ENCODE assay signal across 33 cellular contexts in genomic region chr14:102897299-102898027, GRCh38. TPM values are rescaled to one million over a fixed set of nuclear protein-coding genes. Genes with fewer than 3 reads are reported as not detected.
DNase-seq lines count a peak whose midpoint lies in the region; ATAC-seq, FAIRE-seq and TF ChIP-seq lines count a peak whose summit lies in the region.
"Had no signal": no experiment of that assay in that cellular context is flagged by ENCODE, and none has a peak within 500 bp of the region (broad histone marks: within the 10 kb centered on the region; RNA-seq: fewer than 3 reads in every experiment).

No MANE protein-coding gene starts in this region.

- peaks cover 99% of the 10 kb centered on the region for H3K36me3 Mint-ChIP-seq in activated T-cell treated with anti-CD3 and anti-CD28 coated beads, Interleukin-2, amount 50 U/mL, for 24 hours (ENCODE audit: low read depth)
- H3K36me3 Mint-ChIP-seq in activated T-cell treated with anti-CD3 and anti-CD28 coated beads, Interleukin-2, amount 50 U/mL, for 4 hours (ENCODE audit: insufficient read depth): peaks cover 40% of the 10 kb centered on the region
- H3K36me3 Mint-ChIP-seq in stimulated activated effector memory CD8-positive, alpha-beta T cell treated with anti-CD3 and anti-CD28 coated beads, Interleukin-12 subunit alpha, Interleukin-12 subunit beta, amount 100 ng/mL, for 72 hours: peaks cover 100% of the 10 kb centered on the region

- H3K14ac ChIP-seq in H1 (ENCODE audit: insufficient read length): no peak overlapping the region

- no peak for ATAC-seq in activated T-cell treated with anti-CD3 and anti-CD28 coated beads, Interleukin-2, amount 50 U/mL, for 4 hours
- ATAC-seq in stimulated activated effector memory CD8-positive, alpha-beta T cell treated with anti-CD3 and anti-CD28 coated beads, Interleukin-12 subunit alpha, Interleukin-12 subunit beta, amount 100 ng/mL, for 72 hours: no peak
- ATAC-seq: heart right ventricle; natural killer cell treated with Interleukin-12 subunit alpha and Interleukin-12 subunit beta and Interleukin-15 and Interleukin-18, amount 100 ng/mL, for 72 hours had no signal

- no peak overlapping the region for H2AK5ac ChIP-seq in H1 (ENCODE audit: low read depth, low read length)

- peak overlapping the region; percentile 26; the same call in 1 of the 2 replicates for H2BK5ac ChIP-seq in H1 (ENCODE audit: low read depth, low read length)

- no peak overlapping the region for H3K4me3 Mint-ChIP-seq in activated T-cell treated with anti-CD3 and anti-CD28 coated beads, Interleukin-2, amount 50 U/mL, for 24 hours
- H3K4me3 Mint-ChIP-seq in activated T-cell treated with anti-CD3 and anti-CD28 coated beads, Interleukin-2, amount 50 U/mL, for 4 hours: no peak overlapping the region
- H3K4me3 Mint-ChIP-seq in stimulated activated effector memory CD8-positive, alpha-beta T cell treated with anti-CD3 and anti-CD28 coated beads, Interleukin-12 subunit alpha, Interleukin-12 subunit beta, amount 100 ng/mL, for 72 hours: no peak overlapping the region
- H3K4me3 Mint-ChIP-seq: H9; natural killer cell treated with Interleukin-12 subunit alpha and Interleukin-12 subunit beta and Interleukin-15 and Interleukin-18, amount 100 ng/mL, for 72 hours; stimulated activated naive CD8-positive, alpha-beta T cell treated with anti-CD3 and anti-CD28 coated beads, Interleukin-15, Interleukin-2, amounts not matched to agents 100 ng/mL and 50 ng/mL, for 24 hours had no signal

- H3K9me3 Mint-ChIP-seq in activated T-cell treated with anti-CD3 and anti-CD28 coated beads, Interleukin-2, amount 50 U/mL, for 24 hours: no peaks in the 10 kb centered on the region
- no peaks in the 10 kb centered on the region for H3K9me3 Mint-ChIP-seq in activated T-cell treated with anti-CD3 and anti-CD28 coated beads, Interleukin-2, amount 50 U/mL, for 4 hours
- no peaks in the 10 kb centered on the region for H3K9me3 Mint-ChIP-seq in stimulated activated effector memory CD8-positive, alpha-beta T cell treated with anti-CD3 and anti-CD28 coated beads, Interleukin-12 subunit alpha, Interleukin-12 subunit beta, amount 100 ng/mL, for 72 hours
- H3K9me3 Mint-ChIP-seq: H9; natural killer cell treated with Interleukin-12 subunit alpha and Interleukin-12 subunit beta and Interleukin-15 and Interleukin-18, amount 100 ng/mL, for 72 hours; stimulated activated naive CD8-positive, alpha-beta T cell treated with anti-CD3 and anti-CD28 coated beads, Interleukin-15, Interleukin-2, amounts not matched to agents 100 ng/mL and 50 ng/mL, for 24 hours had no signal

- no peak for DNase-seq in activated T-cell treated with anti-CD3 and anti-CD28 coated beads, Interleukin-2, amount 50 U/mL, for 24 hours
- no peak for DNase-seq in activated T-cell treated with anti-CD3 and anti-CD28 coated beads, Interleukin-2, amount 50 U/mL, for 4 hours
- DNase-seq in H1 (ENCODE audit: low read depth in 1 of 2, low spot score in 2 of 2) (no peak), occipital lobe (lab: John Stamatoyannopoulos, UW) (no peak), uterus (no peak), hypothalamus (lab: John Stamatoyannopoulos, UW) (no peak)
- no peak for DNase-seq in stimulated activated effector memory CD8-positive, alpha-beta T cell treated with anti-CD3 and anti-CD28 coated beads, Interleukin-12 subunit alpha, Interleukin-12 subunit beta, amount 100 ng/mL, for 72 hours (ENCODE audit: low spot score in 2 of 2)
- DNase-seq: activated CD4-positive, alpha-beta T cell treated with anti-CD3 and anti-CD28 coated beads for 1 hour; activated naive CD4-positive, alpha-beta T cell; activated T-cell treated with anti-CD3 and anti-CD28 coated beads for 4 hours; amygdala; brain microvascular endothelial cell; dorsolateral prefrontal cortex; foreskin fibroblast; H9; heart right ventricle; MV-4-11; NCI-H2107; NCI-H345; NCI-H69; ovary; retina; Right ventricle myocardium superior; T-helper 2 cell; testis had no signal

- intact Hi-C loops in uterus (cut with DNase I; ENCODE audit: low total_unique reads): no loop called here

- no peak overlapping the region for H4K5ac ChIP-seq in H1 (ENCODE audit: insufficient read length, low read depth, low read length)

- H3K79me2 ChIP-seq in H1 (ENCODE audit: control insufficient read depth in 1 of 2, insufficient read depth in 2 of 2, low read length in 2 of 2): no peaks in the 10 kb centered on the region

- no peak for TF ChIP-seq CTCF in HEK293 (tag by site-specific recombination; IDR thresholded peaks at IDR 0.05)
- TF ChIP-seq CTCF in H1 (IDR thresholded peaks at IDR 0.05; ENCODE audit: control extremely low read depth in 1 of 3, insufficient read depth in 1 of 3, low read depth in 1 of 3, low read length in 3 of 3): no peak
- TF ChIP-seq CTCF in uterus (IDR thresholded peaks at IDR 0.05): no peak

- CTCF ChIA-PET in HEK293 (lab: Yijun Ruan, JAX) (interaction anchor here (1.0 to 1.2 kb wide), 3 partner anchors 20 to 204 kb away, joined by 3 to 5 read pairs (median 3); no protein-coding TSS in a partner anchor), H1 (lab: Charles Lee; ENCODE audit: partially characterized antibody) (interaction anchor here (0.6 to 1.2 kb wide), 4 partner anchors 11 to 373 kb away, joined by 3 to 6 read pairs (median 4); no protein-coding TSS in a partner anchor)

- H3K4me3 ChIP-seq in HEK293 (ENCODE audit: low read depth, low read length): no peak overlapping the region
- no peak overlapping the region for H3K4me3 ChIP-seq in H1 (ENCODE audit: extremely low read depth in 1 of 4, insufficient read depth in 2 of 4, low read depth in 3 of 4, low read length in 4 of 4)
- H3K4me3 ChIP-seq in uterus: no peak overlapping the region
- H3K4me3 ChIP-seq: dorsolateral prefrontal cortex, esophagus muscularis mucosa, heart right ventricle, ovary, skin epidermis, testis had no signal

- H3K4me2 ChIP-seq in H1 (ENCODE audit: insufficient read depth in 1 of 2, low read depth in 2 of 2, low read length in 2 of 2): no peak overlapping the region

- H3K79me1 ChIP-seq in H1 (ENCODE audit: low read depth, low read length): no peaks in the 10 kb centered on the region

- peaks cover 2 to 3% of the 10 kb centered on the region in 2 experiments for H4K20me1 ChIP-seq in H1 (replicated peaks in 1 of 2; ENCODE audit: control insufficient read depth in 1 of 2, insufficient read depth in 2 of 2, low read length in 2 of 2)

- WGBS in H1 (ENCODE audit: extremely low coverage in 1 of 2, insufficient coverage in 1 of 2, insufficient read length in 1 of 2, insufficient replicate concordance in 2 of 2, low coverage in 1 of 2, low lambda C conversion rate in 2 of 2, missing lambda C conversion rate in 1 of 2), 2 experiments: 96% methylated on average over 14 of the region's 14 CpGs; no CpG with 5 or more reads in 1 of the 2 experiments

- no peaks in the 10 kb centered on the region for H3K27me3 Mint-ChIP-seq in activated T-cell treated with anti-CD3 and anti-CD28 coated beads, Interleukin-2, amount 50 U/mL, for 24 hours
- no peaks in the 10 kb centered on the region for H3K27me3 Mint-ChIP-seq in activated T-cell treated with anti-CD3 and anti-CD28 coated beads, Interleukin-2, amount 50 U/mL, for 4 hours (ENCODE audit: low read depth)
- H3K27me3 Mint-ChIP-seq: natural killer cell treated with Interleukin-12 subunit alpha and Interleukin-12 subunit beta and Interleukin-15 and Interleukin-18, amount 100 ng/mL, for 72 hours; stimulated activated naive CD8-positive, alpha-beta T cell treated with anti-CD3 and anti-CD28 coated beads, Interleukin-15, Interleukin-2, amounts not matched to agents 100 ng/mL and 50 ng/mL, for 24 hours had no signal

- H2BK20ac ChIP-seq in H1 (ENCODE audit: low read length): no peak overlapping the region

- H3K27me3 ChIP-seq in H1 (replicated peaks in 1 of 4; ENCODE audit: control insufficient read depth in 3 of 4, extremely low read depth in 1 of 4, insufficient read depth in 3 of 4, low read length in 3 of 4): no peaks in the 10 kb centered on the region
- no peaks in the 10 kb centered on the region for H3K27me3 ChIP-seq in uterus
- H3K27me3 ChIP-seq: brain microvascular endothelial cell, dorsolateral prefrontal cortex, esophagus muscularis mucosa, heart right ventricle, ovary, testis had no signal

- TF ChIP-seq EP300 in H1 (IDR thresholded peaks at IDR 0.05; ENCODE audit: borderline replicate concordance in 1 of 2, low read depth in 2 of 2, low read length in 2 of 2): no peak

- POLR2A ChIA-PET in HEK293 (lab: Yijun Ruan, JAX) (no interaction called here), H1 (lab: Charles Lee; ENCODE audit: partially characterized antibody) (interaction anchor here (1.0 kb wide), 1 partner anchor 20 kb away, joined by 3 read pairs; no protein-coding TSS in a partner anchor)

- no peak overlapping the region for H3K23ac ChIP-seq in H1 (ENCODE audit: insufficient read length)

- no peak overlapping the region for H4K8ac ChIP-seq in H1 (ENCODE audit: extremely low read depth, insufficient read depth, low read length)

- H3K23me2 ChIP-seq in H1 (ENCODE audit: low read depth, low read length): no peaks in the 10 kb centered on the region

- H2BK120ac ChIP-seq in H1 (replicated peaks; ENCODE audit: low read depth, low read length): no peak overlapping the region

- H3K4ac ChIP-seq in H1 (replicated peaks; ENCODE audit: insufficient read length, low read depth, low read length): no peak overlapping the region

- H3K9me3 ChIP-seq in HEK293 (ENCODE audit: control insufficient read depth, insufficient read depth, low read depth, low read length): no peaks in the 10 kb centered on the region
- no peaks in the 10 kb centered on the region for H3K9me3 ChIP-seq in H1 (ENCODE audit: insufficient read depth in 2 of 2, low read depth in 1 of 2, low read length in 1 of 2)
- H3K9me3 ChIP-seq in uterus: no peaks in the 10 kb centered on the region
- H3K9me3 ChIP-seq: esophagus muscularis mucosa, heart right ventricle, ovary, testis had no signal

- TF ChIP-seq RAD21 in H1 (IDR thresholded peaks at IDR 0.05 in 1 of 2, conservative IDR thresholded peaks at IDR 0.05 in 1 of 2; ENCODE audit: low read depth in 2 of 2, low read length in 2 of 2): no peak

- peak overlapping the region; percentile 73 for H3K27ac Mint-ChIP-seq in activated T-cell treated with anti-CD3 and anti-CD28 coated beads, Interleukin-2, amount 50 U/mL, for 24 hours
- peak overlapping the region; percentile 10 for H3K27ac Mint-ChIP-seq in stimulated activated effector memory CD8-positive, alpha-beta T cell treated with anti-CD3 and anti-CD28 coated beads, Interleukin-12 subunit alpha, Interleukin-12 subunit beta, amount 100 ng/mL, for 72 hours
- H3K27ac Mint-ChIP-seq: H9; natural killer cell treated with Interleukin-12 subunit alpha and Interleukin-12 subunit beta and Interleukin-15 and Interleukin-18, amount 100 ng/mL, for 72 hours; stimulated activated naive CD8-positive, alpha-beta T cell treated with anti-CD3 and anti-CD28 coated beads, Interleukin-15, Interleukin-2, amounts not matched to agents 100 ng/mL and 50 ng/mL, for 24 hours had no signal

- no peak overlapping the region for H2BK12ac ChIP-seq in H1 (ENCODE audit: low read depth, low read length)

- H3K4me1 Mint-ChIP-seq in activated T-cell treated with anti-CD3 and anti-CD28 coated beads, Interleukin-2, amount 50 U/mL, for 24 hours (ENCODE audit: low read depth): peaks cover 25% of the 10 kb centered on the region
- H3K4me1 Mint-ChIP-seq in activated T-cell treated with anti-CD3 and anti-CD28 coated beads, Interleukin-2, amount 50 U/mL, for 4 hours (ENCODE audit: low read depth): peaks cover 21% of the 10 kb centered on the region
- H3K4me1 Mint-ChIP-seq in stimulated activated effector memory CD8-positive, alpha-beta T cell treated with anti-CD3 and anti-CD28 coated beads, Interleukin-12 subunit alpha, Interleukin-12 subunit beta, amount 100 ng/mL, for 72 hours: peaks cover 29% of the 10 kb centered on the region

- no peak overlapping the region for H3K9ac ChIP-seq in H1 (replicated peaks in 1 of 4; ENCODE audit: extremely low read depth in 1 of 4, low read depth in 3 of 4, low read length in 3 of 4)

- FAIRE-seq in H1 (lab: Jason Lieb, UNC): no peak
- FAIRE-seq: A204.1, endometrium, urothelium cell line had no signal

- no peak overlapping the region for H4K91ac ChIP-seq in H1 (replicated peaks; ENCODE audit: insufficient read length, low read length)

- H3K36me3 ChIP-seq in HEK293 (ENCODE audit: control insufficient read depth in 2 of 2, insufficient read depth in 1 of 2, low read length in 2 of 2) (peaks cover 0 to 56% of the 10 kb centered on the region in 2 experiments; a peak in 2 of 3 replicates), H1 (ENCODE audit: control insufficient read depth in 2 of 4, insufficient read depth in 4 of 4, low read length in 3 of 4) (peaks cover 0 to 3% (median 0%) of the 10 kb centered on the region in 4 experiments; a peak in 1 of 8 replicates), uterus (no peaks in the 10 kb centered on the region)
- H3K36me3 ChIP-seq: ovary had no signal

- H3K27ac ChIP-seq in HEK293 (ENCODE audit: extremely low read depth, low read depth, low read length): no peak overlapping the region
- H3K27ac ChIP-seq in H1 (ENCODE audit: low read depth, low read length): no peak overlapping the region
- no peak overlapping the region for H3K27ac ChIP-seq in uterus
- H3K27ac ChIP-seq: brain microvascular endothelial cell, dorsolateral prefrontal cortex, esophagus muscularis mucosa, heart right ventricle, ovary, skin epidermis, testis had no signal

- TF ChIP-seq POLR2A in H1 (IDR thresholded peaks at IDR 0.05; ENCODE audit: control extremely low read depth in 1 of 2, low read depth in 2 of 2, low read length in 2 of 2): no peak
- TF ChIP-seq POLR2A in uterus (IDR thresholded peaks at IDR 0.05): no peak

- no peak overlapping the region for H2BK15ac ChIP-seq in H1 (ENCODE audit: low read length)

- H3K56ac ChIP-seq in H1 (replicated peaks; ENCODE audit: insufficient read length, low read depth, low read length): no peak overlapping the region

- no peak overlapping the region for H3K18ac ChIP-seq in H1 (ENCODE audit: extremely low read depth, low read length)

- no peak overlapping the region for H2AFZ ChIP-seq in H1 (ENCODE audit: low read length)

- no peaks in the 10 kb centered on the region for H3K4me1 ChIP-seq in HEK293 (ENCODE audit: control insufficient read depth, insufficient read depth, low read length)
- no peaks in the 10 kb centered on the region for H3K4me1 ChIP-seq in H1 (replicated peaks in 1 of 4; ENCODE audit: control insufficient read depth in 3 of 4, insufficient read depth in 4 of 4, low read length in 3 of 4)
- H3K4me1 ChIP-seq in uterus: no peaks in the 10 kb centered on the region

RNA-seq across cellular contexts. Expression of gene AMN, which starts 25.0 kb away (rescaled TPM):
- total RNA-seq in activated T-cell treated with anti-CD3 and anti-CD28 coated beads, Interleukin-2, amount 50 U/mL, for 4 hours: 1 to 10 TPM; 1.7 to 2.2 (median 2.0) TPM
- 0.99 and 1.5 TPM in 2 replicates for total RNA-seq in H1 (2021; fragmentation: NEBNext Ultra II Directional; extraction: Animal tissue kit (Norgen Biotek cat#: 25700))
- 0.77 and 1.5 TPM in 2 replicates for polyA plus RNA-seq in H1 (2011; rRNA removed)
- polyA plus RNA-seq in H1 (2011; cell fraction: cytosol; rRNA removed): 0.78 TPM
- 5.4 TPM for polyA plus RNA-seq in H1 (2011; cell fraction: nucleus; rRNA removed)
- 0.54 to 0.84 TPM (median 0.70 TPM) in 4 replicates for polyA plus RNA-seq in H1 (2012, experiment 1 of 2)
- polyA plus RNA-seq in H1 (2012, experiment 2 of 2): 0.45 TPM
- 1.5 TPM for polyA plus RNA-seq in H1 (2013, experiment 1 of 2)
- 1.3 TPM for polyA plus RNA-seq in H1 (2013, experiment 2 of 2)
- polyA minus RNA-seq in H1 (2011; rRNA and poly(A)+ RNA removed): 0.16 TPM in 1 of 2 replicates, not detected in the other
- polyA minus RNA-seq in H1 (2011; cell fraction: cytosol; rRNA and poly(A)+ RNA removed): 0.59 TPM
- polyA minus RNA-seq in H1 (2011; cell fraction: nucleus; rRNA and poly(A)+ RNA removed): 0.50 TPM
- not detected for total RNA-seq in occipital lobe
- 1 to 10 TPM in 1 of 4 donors, under 1 TPM in 1, not detected in 2; 0.69 to 2.9 TPM for total RNA-seq in uterus
- total RNA-seq: Right ventricle myocardium superior had no signal
